In the genomic region with DNA sequence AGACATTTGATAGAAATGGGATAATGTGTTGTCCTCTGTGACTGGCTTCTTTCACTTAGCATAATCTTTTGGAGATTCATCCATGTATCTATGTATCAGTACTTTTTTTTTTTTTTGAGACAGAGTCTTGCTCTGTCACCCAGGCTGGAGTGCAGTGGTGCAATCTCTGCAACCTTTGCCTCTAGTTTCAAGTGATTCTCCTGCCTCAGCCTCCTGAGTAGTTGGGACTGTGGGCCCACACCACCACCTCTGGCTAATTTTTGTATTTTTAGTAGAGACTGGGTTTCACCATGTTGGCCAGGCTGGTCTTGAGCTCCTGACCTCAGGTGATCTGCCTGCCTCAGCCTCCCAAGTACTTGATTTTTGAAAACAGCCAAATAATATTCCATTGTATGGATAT, we compare ENCODE assay signal across 10 cellular contexts. TPM values are rescaled to one million over a fixed set of nuclear protein-coding genes. Genes with fewer than 3 reads are reported as not detected.
"Had no signal": no experiment of that assay in that cellular context is flagged by ENCODE, and none has a peak within 500 bp of the region (broad histone marks: within the 10 kb centered on the region; RNA-seq: fewer than 3 reads in every experiment).

No MANE protein-coding gene starts in this region.

RNA-seq across cellular contexts. Expression of gene S100Z, which starts 23.4 kb away (rescaled TPM):
- total RNA-seq: dermis blood vessel endothelial cell, endothelial cell of umbilical vein, epithelial cell of proximal tubule, esophagus muscularis mucosa, fibroblast of lung, frontal cortex, osteoblast, temporal lobe, thyroid gland had no signal
- polyA plus RNA-seq: endothelial cell of umbilical vein; fibroblast of lung; naive thymus-derived CD4-positive, alpha-beta T cell had no signal
